In genomic region chr2:72859831-72860262, GRCh38 we compare ENCODE assay signal across 8 cellular contexts. TPM values are rescaled to one million over a fixed set of nuclear protein-coding genes. Genes with fewer than 3 reads are reported as not detected.
DNase-seq lines count a peak whose midpoint lies in the region; ATAC-seq and TF ChIP-seq lines count a peak whose summit lies in the region.

No MANE protein-coding gene starts in this region.

- no peaks in the 10 kb centered on the region for H3K27me3 Mint-ChIP-seq in Caco-2 (ENCODE audit: insufficient read depth, unreplicated experiment)
- H3K27me3 Mint-ChIP-seq in activated naive CD4-positive, alpha-beta T cell treated with anti-CD3 and anti-CD28 coated beads for 36 hours (ENCODE audit: low read depth), result peaks cover 52% of the 10 kb centered on the region

- no peaks in the 10 kb centered on the region for H3K36me3 Mint-ChIP-seq in Caco-2 (ENCODE audit: insufficient read depth, unreplicated experiment)
- H3K36me3 Mint-ChIP-seq in activated naive CD4-positive, alpha-beta T cell treated with anti-CD3 and anti-CD28 coated beads for 36 hours (ENCODE audit: low read depth), result no peaks in the 10 kb centered on the region

- H3K9me3 Mint-ChIP-seq in Caco-2 (ENCODE audit: unreplicated experiment), result no peaks in the 10 kb centered on the region
- no peaks in the 10 kb centered on the region for H3K9me3 Mint-ChIP-seq in activated naive CD4-positive, alpha-beta T cell treated with anti-CD3 and anti-CD28 coated beads for 36 hours

- ATAC-seq in GM21360 (IDR thresholded peaks at IDR 0.05; ENCODE audit: unreplicated experiment) (peak; percentile 41), GM21447 (IDR thresholded peaks at IDR 0.05; ENCODE audit: unreplicated experiment) (no peak)

- POLR2A ChIA-PET in Caco-2 (lab: Charles Lee), result no interaction called here

- intact Hi-C loops in Caco-2 (cut with micrococcal nuclease; ENCODE audit: unreplicated experiment) (loop anchor here (1.0 to 2.0 kb wide), 4 partner anchors 32 to 89 kb away; no protein-coding TSS in a partner anchor), head of caudate nucleus (cut with DNase I) (loop anchor here (2.0 kb wide), 1 partner anchor 89 kb away; no protein-coding TSS in a partner anchor)
- intact Hi-C loops in activated naive CD4-positive, alpha-beta T cell treated with anti-CD3 and anti-CD28 coated beads for 36 hours (cut with micrococcal nuclease), result loop anchor here (1.0 to 10.0 kb wide), 6 partner anchors 89 to 1313 kb away; partner anchors contain the start of genes CYP26B1 and EGR4

- BruUV-seq in Caco-2 (replicated peaks; lab: Mats Ljungman, UMichigan), result no TSS peak

- no peak overlapping the region for H3K27ac Mint-ChIP-seq in Caco-2 (ENCODE audit: unreplicated experiment)
- H3K27ac Mint-ChIP-seq in activated naive CD4-positive, alpha-beta T cell treated with anti-CD3 and anti-CD28 coated beads for 36 hours, result no peak overlapping the region

- H3K27ac ChIP-seq in SJSA1, result no peak overlapping the region

- peaks cover 17% of the 10 kb centered on the region for H3K4me1 Mint-ChIP-seq in Caco-2 (ENCODE audit: low read depth, unreplicated experiment)
- peaks cover 10% of the 10 kb centered on the region for H3K4me1 Mint-ChIP-seq in activated naive CD4-positive, alpha-beta T cell treated with anti-CD3 and anti-CD28 coated beads for 36 hours (ENCODE audit: low read depth)

- CTCF ChIA-PET in Caco-2 (lab: Charles Lee), result interaction anchor here (0.6 to 1.2 kb wide), 10 partner anchors 9 to 237 kb away, joined by 3 to 18 read pairs (median 4); no protein-coding TSS in a partner anchor
- CTCF ChIA-PET in activated naive CD4-positive, alpha-beta T cell treated with anti-CD3 and anti-CD28 coated beads for 36 hours (lab: Charles Lee), result interaction anchor here (0.6 to 3.6 kb wide), 24 partner anchors 10 to 287 kb away, joined by 3 to 22 read pairs (median 4); partner anchors contain the start of gene SPR

- no peak overlapping the region for H3K4me3 ChIP-seq in Caco-2 (ENCODE audit: low read depth, low read length)
- no peak overlapping the region for H3K4me3 ChIP-seq in SJSA1

- H3K36me3 ChIP-seq in Caco-2 (ENCODE audit: control insufficient read depth, insufficient read depth, low read length) (no peaks in the 10 kb centered on the region), SJSA1 (no peaks in the 10 kb centered on the region)

- H3K9me3 ChIP-seq in Caco-2 (no peaks in the 10 kb centered on the region), SJSA1 (replicated peaks) (no peaks in the 10 kb centered on the region; the same call in 1 of the 2 replicates)

- H3K4me1 ChIP-seq in Caco-2 (peaks cover 16% of the 10 kb centered on the region), SJSA1 (replicated peaks) (peaks cover 10% of the 10 kb centered on the region)

- no peak overlapping the region for H3K4me3 Mint-ChIP-seq in Caco-2 (ENCODE audit: unreplicated experiment)
- H3K4me3 Mint-ChIP-seq in activated naive CD4-positive, alpha-beta T cell treated with anti-CD3 and anti-CD28 coated beads for 36 hours, result no peak overlapping the region

- no peaks in the 10 kb centered on the region for H3K27me3 ChIP-seq in Caco-2 (replicated peaks; ENCODE audit: control insufficient read depth, insufficient read depth, low read length)
- peaks cover 7% of the 10 kb centered on the region for H3K27me3 ChIP-seq in SJSA1 (replicated peaks)

- peak; percentile 78 to 84 for TF ChIP-seq CTCF in Caco-2 (IDR thresholded peaks at IDR 0.05; ENCODE audit: insufficient read depth in 1 of 2, low read depth in 1 of 2, low read length in 1 of 2, severe bottlenecking in 1 of 2, unreplicated experiment in 1 of 2)

- DNase-seq in Caco-2 (peak; percentile 86 to 89), Kasumi-1 (lab: John Stamatoyannopoulos, UW) (peak; percentile 8 to 43), SJSA1 (ENCODE audit: low read depth in 1 of 2, low spot score in 2 of 2) (peak; percentile 50 to 57), head of caudate nucleus (peak; percentile 26 to 93 (median 78)), retina (peak; percentile 53)
- DNase-seq in activated naive CD4-positive, alpha-beta T cell treated with anti-CD3 and anti-CD28 coated beads for 36 hours, result peak; percentile 77

RNA-seq across cellular contexts. Expression of gene SPR, which starts 27.4 kb away (rescaled TPM):
- 49.6 and 51.5 TPM in 2 replicates for total RNA-seq in Caco-2 (2022)
- total RNA-seq in SJSA1 (2014; rRNA removed; shearing (Covaris generic)), result 35.8 and 50.7 TPM in 2 replicates
- total RNA-seq in activated naive CD4-positive, alpha-beta T cell treated with anti-CD3 and anti-CD28 coated beads for 36 hours, result 1 to 10 TPM; 8.4 to 8.7 TPM

RNA-seq across cellular contexts. Expression of gene EXOC6B, which starts 34.0 kb away (rescaled TPM):
- total RNA-seq in Caco-2 (2022), result 36.1 and 38.0 TPM in 2 replicates
- 11.2 and 26.5 TPM in 2 replicates for total RNA-seq in SJSA1 (2014; rRNA removed; shearing (Covaris generic))
- 1 to 10 TPM; 6.1 to 7.5 TPM for total RNA-seq in activated naive CD4-positive, alpha-beta T cell treated with anti-CD3 and anti-CD28 coated beads for 36 hours

RNA-seq across cellular contexts. Expression of gene EMX1, which starts 57.5 kb away (rescaled TPM):
- total RNA-seq in Caco-2 (2022), result 2.6 and 3.6 TPM in 2 replicates
- not detected in 2 replicates for total RNA-seq in SJSA1 (2014; rRNA removed; shearing (Covaris generic))
- not detected for total RNA-seq in activated naive CD4-positive, alpha-beta T cell treated with anti-CD3 and anti-CD28 coated beads for 36 hours

Comparison
In these comparisons a context has a peak if more than half of its experiments do, and no peak if none do; other contexts are left out.
1. DNase-seq: peak in every context shown above with its lines; median percentile 88 in Caco-2; 78 in head of caudate nucleus; 77 in activated naive CD4-positive, alpha-beta T cell treated with anti-CD3 and anti-CD28 coated beads for 36 hours; 54 in SJSA1; 53 in retina; 26 in Kasumi-1.